In the genomic region with DNA sequence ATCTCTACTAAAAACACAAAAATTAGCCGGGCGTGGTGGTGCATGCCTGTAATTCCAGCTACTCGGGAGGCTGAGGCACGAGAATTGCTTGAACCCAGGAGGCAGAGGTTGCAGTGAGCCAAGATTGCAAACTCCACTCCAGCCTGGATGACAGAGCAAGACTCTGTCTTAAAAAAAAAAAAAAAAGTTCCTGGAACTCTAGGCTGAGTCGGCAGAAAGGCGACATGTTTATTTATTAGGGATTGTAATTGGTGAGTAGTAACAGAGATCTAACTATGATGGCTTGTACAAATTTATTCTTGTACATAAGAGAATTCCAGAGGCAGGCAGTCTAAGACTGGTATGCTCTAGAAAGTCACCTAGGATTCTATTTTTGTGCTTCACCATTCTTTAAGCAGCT, we compare ENCODE assay signal across 1 cellular context. TPM values are rescaled to one million over a fixed set of nuclear protein-coding genes. Genes with fewer than 3 reads are reported as not detected.
"Had no signal": no experiment of that assay in that cellular context is flagged by ENCODE, and none has a peak within 500 bp of the region (broad histone marks: within the 10 kb centered on the region; RNA-seq: fewer than 3 reads in every experiment).

No MANE protein-coding gene starts in this region.

RNA-seq across cellular contexts. Expression of gene HPDL, which starts 35.7 kb away (rescaled TPM):
- total RNA-seq: H4 had no signal
